Comparison of ENCODE assay signal across 10 cellular contexts in genomic region chr2:43634604-43635306, GRCh38. TPM values are rescaled to one million over a fixed set of nuclear protein-coding genes. Genes with fewer than 3 reads are reported as not detected.
DNase-seq lines count a peak whose midpoint lies in the region; ATAC-seq and TF ChIP-seq lines count a peak whose summit lies in the region.
"Had no signal": no experiment of that assay in that cellular context is flagged by ENCODE, and none has a peak within 500 bp of the region (broad histone marks: within the 10 kb centered on the region; RNA-seq: fewer than 3 reads in every experiment).

No MANE protein-coding gene starts in this region.

- ATAC-seq in omental fat pad (ENCODE audit: low FRiP score): peak; percentile 54
- no peak for ATAC-seq in GM21825 (IDR thresholded peaks at IDR 0.05; ENCODE audit: unreplicated experiment)

- H3K36me3 ChIP-seq in breast epithelium (no peaks in the 10 kb centered on the region), adrenal gland (replicated peaks in 1 of 2) (no peaks in the 10 kb centered on the region)

- TF ChIP-seq CTCF in breast epithelium (IDR thresholded peaks at IDR 0.05): no peak
- TF ChIP-seq CTCF in omental fat pad (IDR thresholded peaks at IDR 0.05): no peak
- TF ChIP-seq CTCF in adrenal gland (IDR thresholded peaks at IDR 0.05): no peak
- no peak for TF ChIP-seq CTCF in GM10248 (IDR thresholded peaks at IDR 0.05; ENCODE audit: control extremely low read depth, extremely low read depth, low read depth, missing control alignments)

- no peak for TF ChIP-seq POLR2A in breast epithelium (IDR thresholded peaks at IDR 0.05)
- no peak for TF ChIP-seq POLR2A in adrenal gland (IDR thresholded peaks at IDR 0.05)

- 49 to 55% (median 52%) methylated on average over 6 of the region's 6 CpGs for WGBS in adrenal gland, 4 donors

- DNase-seq in EL (peak; percentile 72), NCI-H2196 treated with DMSO at 0.1 percent for 48 hours (lab: John Stamatoyannopoulos, UW; ENCODE audit: unreplicated experiment) (peak; percentile 60), breast epithelium (ENCODE audit: low spot score in 2 of 2) (no peak), omental fat pad (ENCODE audit: low spot score) (no peak), adrenal gland (no peak), GM10248 (ENCODE audit: extremely low spot score) (no peak)
- no peak for DNase-seq in stimulated activated CD4-positive, alpha-beta T cell treated with anti-CD3 and anti-CD28 coated beads, Interleukin-12 subunit alpha, Interleukin-12 subunit beta, amount 100 ng/mL, for 4 hours
- DNase-seq: central memory CD4-positive, alpha-beta T cell; occipital lobe had no signal

- intact Hi-C loops in breast epithelium (cut with DNase I; ENCODE audit: low total_unique reads): no loop called here
- intact Hi-C loops in adrenal gland (cut with DNase I): loop anchor here in 1 of 2 donors (10.0 kb wide), 1 partner anchor 140 kb away; the partner anchor contains the start of gene DYNC2LI1

- H3K27me3 ChIP-seq in breast epithelium: no peaks in the 10 kb centered on the region
- H3K27me3 ChIP-seq in adrenal gland: no peaks in the 10 kb centered on the region

- H3K4me1 ChIP-seq in breast epithelium: no peaks in the 10 kb centered on the region
- H3K4me1 ChIP-seq in adrenal gland (replicated peaks in 1 of 2): peaks cover 4% of the 10 kb centered on the region in 2 donors

- CTCF ChIA-PET in GM10248 (lab: Yijun Ruan, JAX): interaction anchor here (1.2 kb wide), 1 partner anchor 24 kb away, joined by 3 read pairs; no protein-coding TSS in a partner anchor

- POLR2A ChIA-PET in GM10248 (lab: Yijun Ruan, JAX): no interaction called here

- H3K9me3 ChIP-seq in breast epithelium (no peaks in the 10 kb centered on the region), adrenal gland (replicated peaks in 1 of 3) (no peaks in the 10 kb centered on the region)

- H3K4me3 ChIP-seq in breast epithelium (peak overlapping the region in 1 of 3 donors; percentile 16), adrenal gland (no peak overlapping the region)

- peak overlapping the region; percentile 15 to 35 for H3K27ac ChIP-seq in breast epithelium
- H3K27ac ChIP-seq in adrenal gland: peak overlapping the region in 1 of 5 donors; percentile 49

RNA-seq across cellular contexts. Expression of gene PLEKHH2, which starts 2.3 kb away (rescaled TPM):
- total RNA-seq in breast epithelium (10 to 100 TPM; 42.1 to 67.2 (median 63.5) TPM), omental fat pad (10 to 100 TPM in 3 of 4 donors, 1 to 10 TPM in 1; 9.8 to 32.3 (median 27.0) TPM), adrenal gland (10 to 100 TPM in 1 of 8 donors, 1 to 10 TPM in 7; 1.9 to 18.3 (median 5.8) TPM)
- polyA plus RNA-seq in adrenal gland: 1 to 10 TPM; 3.0 to 7.6 (median 5.5) TPM

RNA-seq across cellular contexts. Expression of gene THADA, which starts 38.9 kb away (rescaled TPM):
- total RNA-seq in breast epithelium: 10 to 100 TPM; 41.1 to 60.6 (median 49.5) TPM
- total RNA-seq in omental fat pad: 10 to 100 TPM; 32.5 to 41.6 (median 39.0) TPM
- 10 to 100 TPM; 17.8 to 38.4 (median 26.8) TPM for total RNA-seq in adrenal gland
- polyA plus RNA-seq in adrenal gland: 10 to 100 TPM; 14.1 to 22.3 (median 18.0) TPM

RNA-seq across cellular contexts. Expression of gene C1GALT1C1L, which starts 41.5 kb away (rescaled TPM):
- 1 to 10 TPM; 2.0 to 2.9 (median 2.0) TPM for total RNA-seq in breast epithelium
- 1 to 10 TPM in 2 of 4 donors, under 1 TPM in 1, not detected in 1; 0.56 to 2.2 (median 1.2) TPM for total RNA-seq in omental fat pad
- 1 to 10 TPM in 6 of 8 donors, under 1 TPM in 2; 0.71 to 4.0 (median 1.9) TPM for total RNA-seq in adrenal gland
- 1 to 10 TPM in 2 of 3 donors, under 1 TPM in 1; 0.88 to 3.8 (median 1.3) TPM for polyA plus RNA-seq in adrenal gland
- total RNA-seq: occipital lobe had no signal

Comparison
In these comparisons a context has a peak if more than half of its experiments do, and no peak if none do; other contexts are left out.
1. DNase-seq: peak in EL (single experiment) and NCI-H2196 treated with DMSO at 0.1 percent for 48 hours (single experiment); none in breast epithelium (0 of 2), omental fat pad (single experiment), adrenal gland (0 of 7), stimulated activated CD4-positive, alpha-beta T cell treated with anti-CD3 and anti-CD28 coated beads, Interleukin-12 subunit alpha, Interleukin-12 subunit beta, amount 100 ng/mL, for 4 hours (single experiment) and GM10248 (single experiment).